Comparison of ENCODE assay signal across 13 cellular contexts in the genomic region with DNA sequence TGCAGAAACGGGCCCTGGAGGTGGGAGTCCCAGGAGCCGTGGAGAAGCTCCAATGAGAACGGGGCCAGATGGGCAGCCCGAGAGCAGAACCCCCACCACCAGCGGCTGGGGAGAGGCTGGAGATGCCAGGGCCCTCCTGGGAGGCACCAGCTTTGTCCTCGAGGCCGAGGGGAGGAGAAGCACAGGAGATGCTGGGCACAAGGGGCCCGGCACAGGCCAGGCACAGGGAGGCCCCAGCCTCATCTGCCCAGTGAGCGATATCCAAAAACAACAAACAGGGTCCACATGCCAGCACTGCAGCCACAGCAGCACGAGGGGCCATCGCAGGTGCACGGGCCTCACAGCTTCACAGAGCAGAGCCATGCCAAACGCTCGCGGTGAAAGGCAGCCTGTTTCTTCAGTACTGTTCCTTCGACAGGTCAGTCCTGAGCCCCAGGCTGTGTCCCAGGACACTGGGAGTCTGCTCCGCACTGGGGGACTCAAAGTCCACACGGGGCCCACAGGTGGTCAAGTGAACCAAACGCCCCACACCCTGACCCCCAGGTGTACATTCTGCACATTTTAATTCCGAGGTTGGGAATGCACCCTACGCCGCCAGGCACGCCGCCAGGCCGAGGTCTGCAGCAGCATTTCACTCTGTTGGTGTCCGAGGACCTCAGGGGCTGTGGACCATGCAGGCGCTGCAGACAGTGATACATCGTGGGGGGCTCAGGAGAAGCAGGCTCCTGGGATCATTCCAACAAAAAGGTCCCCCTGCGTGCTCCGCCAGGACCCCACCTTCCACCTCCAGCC. TPM values are rescaled to one million over a fixed set of nuclear protein-coding genes. Genes with fewer than 3 reads are reported as not detected.
DNase-seq lines count a peak whose midpoint lies in the region; ATAC-seq and TF ChIP-seq lines count a peak whose summit lies in the region.
"Had no signal": no experiment of that assay in that cellular context is flagged by ENCODE, and none has a peak within 500 bp of the region (broad histone marks: within the 10 kb centered on the region; RNA-seq: fewer than 3 reads in every experiment).

No MANE protein-coding gene starts in this region.

- no peaks in the 10 kb centered on the region for H3F3A ChIP-seq in SK-N-SH (replicated peaks; ENCODE audit: insufficient read depth)

- H4K20me1 ChIP-seq in SK-N-SH (ENCODE audit: insufficient read depth), result peaks cover 89% of the 10 kb centered on the region

- CTCF ChIA-PET in SK-N-SH (lab: Yijun Ruan, JAX), result interaction anchor here (1.0 to 1.5 kb wide), 2 partner anchors 8 to 131 kb away, joined by 3 to 4 read pairs; no protein-coding TSS in a partner anchor

- TF ChIP-seq RAD21 in SK-N-SH (IDR thresholded peaks at IDR 0.05; ENCODE audit: low read length), result no peak

- H3K27me3 ChIP-seq in SK-N-SH (ENCODE audit: insufficient read depth) (no peaks in the 10 kb centered on the region), lung (ENCODE audit: control insufficient read depth, insufficient read depth) (no peaks in the 10 kb centered on the region), tibial artery (no peaks in the 10 kb centered on the region)

- DNase-seq in SK-N-SH, result peak; percentile 9
- DNase-seq in coronary artery (ENCODE audit: low spot score), result peak; percentile 56
- DNase-seq in lung (ENCODE audit: low spot score), result peak; percentile 27
- peak; percentile 15 to 59 for DNase-seq in tibial artery
- DNase-seq in effector CD4-positive, alpha-beta T cell, result no peak
- no peak for DNase-seq in AML-193 (lab: John Stamatoyannopoulos, UW)
- DNase-seq: GOT3, mesenchymal stem cell, NCI-H526 treated with DMSO at 0.1 percent for 48 hours had no signal

- no peaks in the 10 kb centered on the region for H3K9me2 ChIP-seq in SK-N-SH

- H3K27ac ChIP-seq in SK-N-SH (ENCODE audit: low read depth in 2 of 2, low read length in 1 of 2) (no peak overlapping the region), coronary artery (no peak overlapping the region), lung (ENCODE audit: low read depth in 1 of 2, low read length in 1 of 2) (peak overlapping the region in 1 of 2 donors; percentile 28), tibial artery (no peak overlapping the region)
- H3K27ac ChIP-seq: 22Rv1 had no signal

- POLR2A ChIA-PET in SK-N-SH (lab: Yijun Ruan, JAX), result no interaction called here

- intact Hi-C loops in tibial artery (cut with DNase I; ENCODE audit: low total_unique reads), result loop anchor here (10.0 kb wide), 1 partner anchor 169 kb away; a partner anchor contains a TSS

- H3K4me1 ChIP-seq in SK-N-SH (ENCODE audit: control insufficient read depth in 1 of 2, insufficient read depth in 2 of 2, low read depth in 1 of 2, low read length in 1 of 2), result peaks cover 0 to 8% of the 10 kb centered on the region in 2 experiments; a peak in 2 of 4 replicates
- H3K4me1 ChIP-seq in lung (ENCODE audit: control insufficient read depth in 2 of 2, insufficient read depth in 2 of 2, low read length in 2 of 2), result peaks cover 0 to 20% of the 10 kb centered on the region in 2 donors
- H3K4me1 ChIP-seq in tibial artery, result peaks cover 0 to 7% (median 0%) of the 10 kb centered on the region in 4 donors

- no peak overlapping the region for H3K4me2 ChIP-seq in SK-N-SH

- H3K4me3 ChIP-seq in SK-N-SH (ENCODE audit: low read depth in 2 of 2, low read length in 1 of 2) (no peak overlapping the region), coronary artery (no peak overlapping the region), lung (no peak overlapping the region), tibial artery (no peak overlapping the region)
- H3K4me3 ChIP-seq: skin epidermis had no signal

- H2AFZ ChIP-seq in SK-N-SH (ENCODE audit: low read depth), result no peak overlapping the region

- no peak overlapping the region for H3K9ac ChIP-seq in SK-N-SH

- TF ChIP-seq EP300 in SK-N-SH (IDR thresholded peaks at IDR 0.05; ENCODE audit: borderline replicate concordance in 1 of 2, low read depth in 1 of 2, low read length in 1 of 2), result no peak

- ATAC-seq in SK-N-SH treated with all-trans-retinoic acid at 6 μM for 48 hours (no peak), lung (ENCODE audit: insufficient read depth, low FRiP score) (no peak), HG03025 (IDR thresholded peaks at IDR 0.05; ENCODE audit: low FRiP score, unreplicated experiment) (no peak)

- WGBS in SK-N-SH (ENCODE audit: low lambda C conversion rate), result 89% methylated on average over 21 of the region's 30 CpGs
- WGBS in lung, 2 donors, result 80 to 81% methylated on average over 30 of the region's 30 CpGs

- TF ChIP-seq CTCF in SK-N-SH (IDR thresholded peaks at IDR 0.05) (no peak), coronary artery (IDR thresholded peaks at IDR 0.05) (no peak), lung (IDR thresholded peaks at IDR 0.05; ENCODE audit: control extremely low read depth, extremely low read depth) (no peak), tibial artery (IDR thresholded peaks at IDR 0.05) (no peak)

- H3K36me3 ChIP-seq in SK-N-SH (replicated peaks in 1 of 2; ENCODE audit: control insufficient read depth in 1 of 2, insufficient read depth in 2 of 2, low read length in 1 of 2), result peaks cover 0 to 49% of the 10 kb centered on the region in 2 experiments
- peaks cover 0 to 37% of the 10 kb centered on the region in 2 donors for H3K36me3 ChIP-seq in lung (ENCODE audit: control insufficient read depth in 2 of 2, insufficient read depth in 2 of 2, low read length in 2 of 2)
- H3K36me3 ChIP-seq in tibial artery, result peaks cover 12 to 66% (median 24%) of the 10 kb centered on the region in 3 donors

- peaks cover 73% of the 10 kb centered on the region; the same call in 1 of the 2 replicates for H3K79me2 ChIP-seq in SK-N-SH (ENCODE audit: insufficient read depth)

- H3K9me3 ChIP-seq in SK-N-SH, result no peaks in the 10 kb centered on the region
- no peaks in the 10 kb centered on the region for H3K9me3 ChIP-seq in lung (ENCODE audit: control insufficient read depth in 2 of 2, insufficient read depth in 1 of 2, low read length in 1 of 2)
- H3K9me3 ChIP-seq in tibial artery, result no peaks in the 10 kb centered on the region

TF ChIP-seq in SK-N-SH, 30 proteins besides CTCF, POLR2A, EP300 and RAD21 (continues in another document):
- TF ChIP-seq SMC3 (IDR thresholded peaks at IDR 0.05; ENCODE audit: low read depth, low read length), result no peak
- TF ChIP-seq TEAD4 (IDR thresholded peaks at IDR 0.05; ENCODE audit: borderline replicate concordance, insufficient read depth), result no peak
- no peak for TF ChIP-seq TAF1 (IDR thresholded peaks at IDR 0.05; ENCODE audit: borderline replicate concordance, low read depth, low read length)
- TF ChIP-seq, protein P1, sequence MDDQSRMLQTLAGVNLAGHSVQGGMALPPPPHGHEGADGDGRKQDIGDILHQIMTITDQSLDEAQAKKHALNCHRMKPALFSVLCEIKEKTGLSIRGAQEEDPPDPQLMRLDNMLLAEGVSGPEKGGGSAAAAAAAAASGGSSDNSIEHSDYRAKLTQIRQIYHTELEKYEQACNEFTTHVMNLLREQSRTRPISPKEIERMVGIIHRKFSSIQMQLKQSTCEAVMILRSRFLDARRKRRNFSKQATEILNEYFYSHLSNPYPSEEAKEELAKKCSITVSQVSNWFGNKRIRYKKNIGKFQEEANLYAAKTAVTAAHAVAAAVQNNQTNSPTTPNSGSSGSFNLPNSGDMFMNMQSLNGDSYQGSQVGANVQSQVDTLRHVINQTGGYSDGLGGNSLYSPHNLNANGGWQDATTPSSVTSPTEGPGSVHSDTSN (IDR thresholded peaks at IDR 0.05), result no peak
- TF ChIP-seq ELF1 (IDR thresholded peaks at IDR 0.05), result no peak
- TF ChIP-seq JUND (IDR thresholded peaks at IDR 0.05), result no peak
- TF ChIP-seq FOSL2 (IDR thresholded peaks at IDR 0.05; ENCODE audit: borderline replicate concordance, low read depth), result no peak

TF ChIP-seq in SK-N-SH treated with all-trans-retinoic acid at 6 μM for 48 hours, 23 proteins besides CTCF, POLR2A, EP300 and RAD21 (continues in another document):
- TF ChIP-seq SNAI2 (CRISPR knock-in tag; IDR thresholded peaks at IDR 0.05), result no peak
- TF ChIP-seq, protein P2, sequence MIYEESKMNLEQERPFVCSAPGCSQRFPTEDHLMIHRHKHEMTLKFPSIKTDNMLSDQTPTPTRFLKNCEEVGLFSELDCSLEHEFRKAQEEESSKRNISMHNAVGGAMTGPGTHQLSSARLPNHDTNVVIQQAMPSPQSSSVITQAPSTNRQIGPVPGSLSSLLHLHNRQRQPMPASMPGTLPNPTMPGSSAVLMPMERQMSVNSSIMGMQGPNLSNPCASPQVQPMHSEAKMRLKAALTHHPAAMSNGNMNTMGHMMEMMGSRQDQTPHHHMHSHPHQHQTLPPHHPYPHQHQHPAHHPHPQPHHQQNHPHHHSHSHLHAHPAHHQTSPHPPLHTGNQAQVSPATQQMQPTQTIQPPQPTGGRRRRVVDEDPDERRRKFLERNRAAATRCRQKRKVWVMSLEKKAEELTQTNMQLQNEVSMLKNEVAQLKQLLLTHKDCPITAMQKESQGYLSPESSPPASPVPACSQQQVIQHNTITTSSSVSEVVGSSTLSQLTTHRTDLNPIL (CRISPR knock-in tag; IDR thresholded peaks at IDR 0.05; ENCODE audit: low read depth), result no peak
- TF ChIP-seq PPARA (CRISPR knock-in tag; IDR thresholded peaks at IDR 0.05; ENCODE audit: borderline replicate concordance), result no peak
- no peak for TF ChIP-seq ISL1 (CRISPR knock-in tag; IDR thresholded peaks at IDR 0.05)
- no peak for TF ChIP-seq ZNF565 (CRISPR knock-in tag; conservative IDR thresholded peaks at IDR 0.05; ENCODE audit: low read depth)

RNA-seq across cellular contexts. Expression of a gene that starts 9.5 kb away (rescaled TPM):
- 32.5 and 42.3 TPM in 2 replicates for polyA plus RNA-seq in SK-N-SH (2012; rRNA removed)
- polyA plus RNA-seq in SK-N-SH (2012; cell fraction: cytosol; rRNA removed), result 30.1 and 38.3 TPM in 2 replicates
- 54.3 and 65.1 TPM in 2 replicates for polyA plus RNA-seq in SK-N-SH (2012; cell fraction: nucleus; rRNA removed)
- total RNA-seq in lung, result 100 to 1,000 TPM; 320 to 565 TPM
- 100 to 1,000 TPM; 198 to 669 TPM for polyA plus RNA-seq in lung

Comparison
In these comparisons a context has a peak if more than half of its experiments do, and no peak if none do; other contexts are left out.
1. DNase-seq: peak in SK-N-SH (single experiment), coronary artery (single experiment), lung (single experiment) and tibial artery (2 of 2); none in effector CD4-positive, alpha-beta T cell (single experiment) and AML-193 (0 of 2).